ENCODE assay signal across 34 cellular contexts in the genomic region with DNA sequence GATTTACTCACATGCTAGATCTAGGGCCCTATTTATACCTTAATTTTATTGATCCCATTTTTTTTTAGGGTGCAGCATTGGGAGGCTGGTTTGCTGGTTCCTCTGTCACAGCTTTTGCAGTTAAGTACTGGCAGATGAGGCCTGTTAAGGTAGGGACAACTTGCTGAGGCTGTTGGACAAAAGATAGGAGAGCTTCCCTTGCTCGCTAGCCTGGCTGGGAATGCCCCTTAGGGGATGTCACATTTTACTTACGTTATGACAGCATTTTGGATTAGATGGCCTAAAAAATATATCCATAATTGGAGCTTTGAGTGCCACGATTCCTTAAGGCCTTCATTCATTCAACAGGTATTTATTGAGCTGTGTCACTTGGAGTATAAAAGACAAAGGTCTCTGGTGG.
"Had no signal": no experiment of that assay in that cellular context is flagged by ENCODE, and none has a peak within 500 bp of the region (broad histone marks: within the 10 kb centered on the region; RNA-seq: fewer than 3 reads in every experiment).

No MANE protein-coding gene starts in this region.

- ATAC-seq: activated CD4-positive, alpha-beta T cell treated with anti-CD3 and anti-CD28 coated beads for 36 hours; activated CD8-positive, alpha-beta memory T cell treated with anti-CD3 and anti-CD28 coated beads, Interleukin-2, amount 10 ng/mL, durations not matched to agents 7 days and 5 days; activated CD8-positive, alpha-beta T cell treated with anti-CD3 and anti-CD28 coated beads, Interleukin-2, amount 10 ng/mL, durations not matched to agents 7 days and 5 days; activated naive CD8-positive, alpha-beta T cell treated with anti-CD3 and anti-CD28 coated beads, Interleukin-2, amount 50 U/mL, for 24 hours; heart right ventricle; T-helper 17 cell had no signal

- H3K4me3 Mint-ChIP-seq: activated CD4-positive, alpha-beta memory T cell treated with anti-CD3 and anti-CD28 coated beads for 36 hours; activated CD4-positive, alpha-beta T cell treated with anti-CD3 and anti-CD28 coated beads for 36 hours; activated CD4-positive, alpha-beta T cell treated with anti-CD3 and anti-CD28 coated beads, Interleukin-2, amount 10 ng/mL, durations not matched to agents 24 days and 14 days; activated CD8-positive, alpha-beta memory T cell treated with anti-CD3 and anti-CD28 coated beads, Interleukin-2, amount 10 ng/mL, durations not matched to agents 7 days and 5 days; activated CD8-positive, alpha-beta T cell treated with anti-CD3 and anti-CD28 coated beads, Interleukin-2, amount 10 ng/mL, durations not matched to agents 7 days and 5 days; activated naive CD4-positive, alpha-beta T cell treated with anti-CD3 and anti-CD28 coated beads for 36 hours; activated naive CD4-positive, alpha-beta T cell treated with anti-CD3 and anti-CD28 coated beads, Interleukin-2, amount 50 U/mL, for 24 hours; activated naive CD8-positive, alpha-beta T cell treated with anti-CD3 and anti-CD28 coated beads for 36 hours; activated naive CD8-positive, alpha-beta T cell treated with anti-CD3 and anti-CD28 coated beads, Interleukin-2, amount 50 U/mL, for 24 hours; activated T-helper 1 cell treated with anti-CD3 and anti-CD28 coated beads, Interleukin-12 subunit alpha, Interleukin-12 subunit beta, Interleukin-2, Interleukin-4 antibody, amounts not matched to agents 30 ng/mL and 10 ng/mL and 1 ng/mL, durations not matched to agents 14 hours and 24 hours and 36 hours; brain; T-helper 17 cell; T-helper 2 cell treated with Interferon-gamma antibody and Interleukin-4, amounts not matched to agents 5 μg/mL and 100 μg/mL, for 36 hours had no signal

- H3K27me3 ChIP-seq: adrenal gland, ascending aorta, breast epithelium, colonic mucosa, esophagus squamous epithelium, gastroesophageal sphincter, heart right ventricle had no signal

- H3K27ac ChIP-seq: adrenal gland, ascending aorta, breast epithelium, cardiac muscle cell, colonic mucosa, epithelial cell of prostate, esophagus squamous epithelium, gastroesophageal sphincter, heart right ventricle had no signal

- H3K36me3 Mint-ChIP-seq: activated CD4-positive, alpha-beta memory T cell treated with anti-CD3 and anti-CD28 coated beads for 36 hours; activated CD8-positive, alpha-beta memory T cell treated with anti-CD3 and anti-CD28 coated beads, Interleukin-2, amount 10 ng/mL, durations not matched to agents 7 days and 5 days; activated naive CD4-positive, alpha-beta T cell treated with anti-CD3 and anti-CD28 coated beads, Interleukin-2, amount 50 U/mL, for 24 hours had no signal

- H3K4me1 ChIP-seq: ascending aorta, breast epithelium, colonic mucosa, gastroesophageal sphincter had no signal

- H3K27ac Mint-ChIP-seq: activated CD4-positive, alpha-beta memory T cell treated with anti-CD3 and anti-CD28 coated beads for 36 hours; activated CD4-positive, alpha-beta T cell treated with anti-CD3 and anti-CD28 coated beads for 36 hours; activated CD4-positive, alpha-beta T cell treated with anti-CD3 and anti-CD28 coated beads, Interleukin-2, amount 10 ng/mL, durations not matched to agents 24 days and 14 days; activated CD8-positive, alpha-beta memory T cell treated with anti-CD3 and anti-CD28 coated beads, Interleukin-2, amount 10 ng/mL, durations not matched to agents 7 days and 5 days; activated CD8-positive, alpha-beta T cell treated with anti-CD3 and anti-CD28 coated beads, Interleukin-2, amount 10 ng/mL, durations not matched to agents 7 days and 5 days; activated naive CD4-positive, alpha-beta T cell treated with anti-CD3 and anti-CD28 coated beads for 36 hours; activated naive CD4-positive, alpha-beta T cell treated with anti-CD3 and anti-CD28 coated beads, Interleukin-2, amount 50 U/mL, for 24 hours; activated naive CD8-positive, alpha-beta T cell treated with anti-CD3 and anti-CD28 coated beads for 36 hours; activated naive CD8-positive, alpha-beta T cell treated with anti-CD3 and anti-CD28 coated beads, Interleukin-2, amount 50 U/mL, for 24 hours; activated T-helper 1 cell treated with anti-CD3 and anti-CD28 coated beads, Interleukin-12 subunit alpha, Interleukin-12 subunit beta, Interleukin-2, Interleukin-4 antibody, amounts not matched to agents 30 ng/mL and 10 ng/mL and 1 ng/mL, durations not matched to agents 14 hours and 24 hours and 36 hours; activated T-helper 2 cell treated with anti-CD3 and anti-CD28 coated beads, Interferon-gamma antibody, Interleukin-2, Interleukin-4, amounts not matched to agents 10 μg/mL and 5 μg/mL and 100 μg/mL, durations not matched to agents 14 hours and 24 hours and 36 hours; T-helper 17 cell; T-helper 2 cell treated with Interferon-gamma antibody and Interleukin-4, amounts not matched to agents 5 μg/mL and 100 μg/mL, for 36 hours had no signal

- H3K36me3 ChIP-seq: breast epithelium, colonic mucosa had no signal

- H3K4me1 Mint-ChIP-seq: activated CD4-positive, alpha-beta T cell treated with anti-CD3 and anti-CD28 coated beads for 36 hours; activated CD4-positive, alpha-beta T cell treated with anti-CD3 and anti-CD28 coated beads, Interleukin-2, amount 10 ng/mL, durations not matched to agents 24 days and 14 days; activated CD8-positive, alpha-beta memory T cell treated with anti-CD3 and anti-CD28 coated beads, Interleukin-2, amount 10 ng/mL, durations not matched to agents 7 days and 5 days; activated naive CD4-positive, alpha-beta T cell treated with anti-CD3 and anti-CD28 coated beads, Interleukin-2, amount 50 U/mL, for 24 hours; activated naive CD8-positive, alpha-beta T cell treated with anti-CD3 and anti-CD28 coated beads for 36 hours; activated naive CD8-positive, alpha-beta T cell treated with anti-CD3 and anti-CD28 coated beads, Interleukin-2, amount 50 U/mL, for 24 hours; T-helper 17 cell had no signal

- H3K9me3 ChIP-seq: adrenal gland, ascending aorta, breast epithelium, colonic mucosa, esophagus squamous epithelium, gastroesophageal sphincter, heart right ventricle had no signal

- H3K27me3 Mint-ChIP-seq: activated CD4-positive, alpha-beta memory T cell treated with anti-CD3 and anti-CD28 coated beads for 36 hours; activated CD4-positive, alpha-beta T cell treated with anti-CD3 and anti-CD28 coated beads for 36 hours; activated naive CD4-positive, alpha-beta T cell treated with anti-CD3 and anti-CD28 coated beads, Interleukin-2, amount 50 U/mL, for 24 hours; activated naive CD8-positive, alpha-beta T cell treated with anti-CD3 and anti-CD28 coated beads for 36 hours; activated naive CD8-positive, alpha-beta T cell treated with anti-CD3 and anti-CD28 coated beads, Interleukin-2, amount 50 U/mL, for 24 hours; brain; T-helper 17 cell had no signal

- DNase-seq: activated CD4-positive, alpha-beta memory T cell treated with anti-CD3 and anti-CD28 coated beads for 36 hours; activated CD4-positive, alpha-beta T cell treated with anti-CD3 and anti-CD28 coated beads for 36 hours; activated CD4-positive, alpha-beta T cell treated with anti-CD3 and anti-CD28 coated beads, Interleukin-2, amount 10 ng/mL, durations not matched to agents 24 days and 14 days; activated CD4-positive, CD25-positive, alpha-beta regulatory T cell; activated CD4-positive, CD25-positive, alpha-beta regulatory T cell treated with anti-CD3 and anti-CD28 coated beads, Interleukin-2, amount 50 U/mL, for 72 hours; activated CD8-positive, alpha-beta memory T cell treated with anti-CD3 and anti-CD28 coated beads, Interleukin-2, amount 10 ng/mL, durations not matched to agents 7 days and 5 days; activated CD8-positive, alpha-beta memory T cell treated with anti-CD3 and anti-CD28 coated beads, Interleukin-2, amount 50 U/mL, for 4 hours; activated CD8-positive, alpha-beta T cell treated with anti-CD3 and anti-CD28 coated beads, Interleukin-2, amount 10 ng/mL, durations not matched to agents 7 days and 5 days; activated effector memory CD4-positive, alpha-beta T cell treated with anti-CD3 and anti-CD28 coated beads, Interleukin-2, amount 50 U/mL, for 16 hours; activated naive CD4-positive, alpha-beta T cell treated with anti-CD3 and anti-CD28 coated beads for 36 hours; activated naive CD8-positive, alpha-beta T cell treated with anti-CD3 and anti-CD28 coated beads for 36 hours; activated naive CD8-positive, alpha-beta T cell treated with anti-CD3 and anti-CD28 coated beads, Interleukin-2, amount 50 U/mL, for 24 hours; activated T-cell treated with anti-CD3 and anti-CD28 coated beads, Interleukin-2, amount 50 U/mL, for 1 hour; activated T-cell treated with anti-CD3 and anti-CD28 coated beads, Interleukin-2, amount 50 U/mL, for 48 hours; central memory CD4-positive, alpha-beta T cell; cerebellar nuclear complex; colonic mucosa; effector CD8-positive, alpha-beta T cell; esophagus squamous epithelium; foreskin melanocyte; heart right ventricle; T-helper 17 cell; T1000 had no signal

- H3K9me3 Mint-ChIP-seq: activated CD4-positive, alpha-beta memory T cell treated with anti-CD3 and anti-CD28 coated beads for 36 hours; activated CD4-positive, alpha-beta T cell treated with anti-CD3 and anti-CD28 coated beads, Interleukin-2, amount 10 ng/mL, durations not matched to agents 24 days and 14 days; activated naive CD4-positive, alpha-beta T cell treated with anti-CD3 and anti-CD28 coated beads for 36 hours; activated naive CD4-positive, alpha-beta T cell treated with anti-CD3 and anti-CD28 coated beads, Interleukin-2, amount 50 U/mL, for 24 hours; activated naive CD8-positive, alpha-beta T cell treated with anti-CD3 and anti-CD28 coated beads for 36 hours; activated naive CD8-positive, alpha-beta T cell treated with anti-CD3 and anti-CD28 coated beads, Interleukin-2, amount 50 U/mL, for 24 hours; activated T-helper 1 cell treated with anti-CD3 and anti-CD28 coated beads, Interleukin-12 subunit alpha, Interleukin-12 subunit beta, Interleukin-2, Interleukin-4 antibody, amounts not matched to agents 30 ng/mL and 10 ng/mL and 1 ng/mL, durations not matched to agents 14 hours and 24 hours and 36 hours; activated T-helper 2 cell treated with anti-CD3 and anti-CD28 coated beads, Interferon-gamma antibody, Interleukin-2, Interleukin-4, amounts not matched to agents 10 μg/mL and 5 μg/mL and 100 μg/mL, durations not matched to agents 14 hours and 24 hours and 36 hours; brain; T-helper 2 cell treated with Interferon-gamma antibody and Interleukin-4, amounts not matched to agents 5 μg/mL and 100 μg/mL, for 36 hours had no signal

- H3K4me3 ChIP-seq: adrenal gland, ascending aorta, breast epithelium, cardiac muscle cell, colonic mucosa, esophagus squamous epithelium, gastroesophageal sphincter, heart right ventricle had no signal
